19 cellular contexts compared by ENCODE assay signal in genomic region chr9:130497139-130497538, GRCh38. TPM values are rescaled to one million over a fixed set of nuclear protein-coding genes. Genes with fewer than 3 reads are reported as not detected.
DNase-seq lines count a peak whose midpoint lies in the region; ATAC-seq and TF ChIP-seq lines count a peak whose summit lies in the region.
"Had no signal": no experiment of that assay in that cellular context is flagged by ENCODE, and none has a peak within 500 bp of the region (broad histone marks: within the 10 kb centered on the region; RNA-seq: fewer than 3 reads in every experiment).

No MANE protein-coding gene starts in this region.

- H3K4me3 ChIP-seq in HEK293 (ENCODE audit: low read depth, low read length), result no peak overlapping the region
- no peak overlapping the region for H3K4me3 ChIP-seq in WERI-Rb-1 (ENCODE audit: low read depth, low read length)
- no peak overlapping the region for H3K4me3 ChIP-seq in neural progenitor cell
- H3K4me3 ChIP-seq: HAP-1 had no signal

- H3K36me3 Mint-ChIP-seq in neural progenitor cell, result peaks cover 11% of the 10 kb centered on the region
- H3K36me3 Mint-ChIP-seq: CD14-positive monocyte had no signal

- H3K9me3 Mint-ChIP-seq in neural progenitor cell, result peaks cover 11% of the 10 kb centered on the region

- ATAC-seq in GM19452 (IDR thresholded peaks at IDR 0.05; ENCODE audit: unreplicated experiment), result no peak

- H3K4me2 ChIP-seq in neural progenitor cell, result peak overlapping the region; percentile 18

- H4K20me1 ChIP-seq in neural progenitor cell (ENCODE audit: low read depth), result no peaks in the 10 kb centered on the region

- H3K9ac ChIP-seq in neural progenitor cell, result no peak overlapping the region

- no peaks in the 10 kb centered on the region for H3K79me2 ChIP-seq in neural progenitor cell (ENCODE audit: low read depth)

- peaks cover 10% of the 10 kb centered on the region for H3F3A ChIP-seq in neural progenitor cell (ENCODE audit: low read depth)

- POLR2A ChIA-PET in HEK293 (lab: Yijun Ruan, JAX), result no interaction called here

- peaks cover 10% of the 10 kb centered on the region for H3K27me3 Mint-ChIP-seq in neural progenitor cell (ENCODE audit: insufficient read depth, low read depth)

- no peak for TF ChIP-seq CTCF in HEK293 (tag by site-specific recombination; IDR thresholded peaks at IDR 0.05)
- no peak for TF ChIP-seq CTCF in WERI-Rb-1 (IDR thresholded peaks at IDR 0.05; ENCODE audit: low read depth, low read length)
- TF ChIP-seq CTCF in neural progenitor cell (IDR thresholded peaks at IDR 0.05), result no peak

- H3K27ac Mint-ChIP-seq in neural progenitor cell, result peak overlapping the region; percentile 70
- H3K27ac Mint-ChIP-seq: CD14-positive monocyte had no signal

- DNase-seq in NCI-H1417 treated with DMSO at 0.1 percent for 48 hours (lab: John Stamatoyannopoulos, UW), result peak; percentile 28
- DNase-seq in WERI-Rb-1, result no peak
- DNase-seq in neural progenitor cell (ENCODE audit: low spot score), result peak; percentile 59
- no peak for DNase-seq in NCI-H510A (lab: John Stamatoyannopoulos, UW)
- DNase-seq in dedifferentiated amniotic fluid mesenchymal stem cell (ENCODE audit: extremely low spot score), result no peak
- DNase-seq: ACHN, DND-41, KG1, MV-4-11, NCI-H1930, NCI-H345, NCI-H82, OCI-M1, Right ventricle myocardium superior, SW 1271 had no signal

- no peak overlapping the region for H2AFZ ChIP-seq in neural progenitor cell (replicated peaks)

- H3K36me3 ChIP-seq in HEK293 (ENCODE audit: control insufficient read depth in 2 of 2, insufficient read depth in 1 of 2, low read length in 2 of 2) (peaks cover 0 to 27% of the 10 kb centered on the region in 2 experiments; a peak in 1 of 3 replicates), WERI-Rb-1 (peaks cover 61% of the 10 kb centered on the region), neural progenitor cell (no peaks in the 10 kb centered on the region)

- peaks cover 16% of the 10 kb centered on the region for H3K4me1 Mint-ChIP-seq in neural progenitor cell
- H3K4me1 Mint-ChIP-seq: CD14-positive monocyte had no signal

- H3K4me1 ChIP-seq in HEK293 (ENCODE audit: control insufficient read depth, insufficient read depth, low read length), result peaks cover 4% of the 10 kb centered on the region; the same call in 1 of the 2 replicates
- peaks cover 13% of the 10 kb centered on the region for H3K4me1 ChIP-seq in neural progenitor cell

- no peaks in the 10 kb centered on the region for H3K27me3 ChIP-seq in WERI-Rb-1 (ENCODE audit: insufficient read depth, low read depth, severe bottlenecking)
- H3K27me3 ChIP-seq in neural progenitor cell, result no peaks in the 10 kb centered on the region

- H3K4me3 Mint-ChIP-seq in neural progenitor cell, result peak overlapping the region; percentile 0
- H3K4me3 Mint-ChIP-seq: CD14-positive monocyte had no signal

- no peaks in the 10 kb centered on the region for H3K9me3 ChIP-seq in HEK293 (ENCODE audit: control insufficient read depth, insufficient read depth, low read depth, low read length)
- H3K9me3 ChIP-seq in WERI-Rb-1 (ENCODE audit: severe bottlenecking), result peaks cover 18% of the 10 kb centered on the region
- no peaks in the 10 kb centered on the region for H3K9me3 ChIP-seq in neural progenitor cell (ENCODE audit: low read depth)

- CTCF ChIA-PET in HEK293 (lab: Yijun Ruan, JAX), result no interaction called here

- no peak overlapping the region for H3K27ac ChIP-seq in HEK293 (ENCODE audit: extremely low read depth, low read depth, low read length)
- H3K27ac ChIP-seq in WERI-Rb-1, result peak overlapping the region; percentile 49
- H3K27ac ChIP-seq in neural progenitor cell, result peak overlapping the region; percentile 76

TF ChIP-seq in HEK293, 187 proteins besides CTCF, POLR2A, EP300 and RAD21:
- TF ChIP-seq ZNF777 (tag by site-specific recombination; IDR thresholded peaks at IDR 0.05; ENCODE audit: borderline replicate concordance) (no peak), PRDM1 (tag by site-specific recombination; IDR thresholded peaks at IDR 0.05) (0 out of 2 replicates have a peak, but pooled peaks have one; percentile 31)

RNA-seq across cellular contexts. Expression of gene ASS1, which starts 52.4 kb away (rescaled TPM):
- total RNA-seq in neural progenitor cell (ENCODE audit: low replicate concordance), result 22.5 and 28.9 TPM in 2 replicates

Comparison
In these comparisons a context has a peak if more than half of its experiments do, and no peak if none do; other contexts are left out.
1. DNase-seq: peak in NCI-H1417 treated with DMSO at 0.1 percent for 48 hours (single experiment) and neural progenitor cell (single experiment); none in WERI-Rb-1 (single experiment), NCI-H510A (single experiment) and dedifferentiated amniotic fluid mesenchymal stem cell (single experiment).